ENCODE assay signal across 19 cellular contexts in genomic region chr5:59321631-59322030, GRCh38.
"Had no signal": no experiment of that assay in that cellular context is flagged by ENCODE, and none has a peak within 500 bp of the region (broad histone marks: within the 10 kb centered on the region; RNA-seq: fewer than 3 reads in every experiment).

No MANE protein-coding gene starts in this region.

- ATAC-seq: activated T-cell treated with anti-CD3 and anti-CD28 coated beads, Interleukin-2, amount 50 U/mL, for 72 hours; body of pancreas; foreskin keratinocyte; stimulated activated naive CD8-positive, alpha-beta T cell treated with anti-CD3 and anti-CD28 coated beads, Interleukin-15, Interleukin-2, amounts not matched to agents 100 U/mL and 50 U/mL, for 24 hours; T-helper 17 cell had no signal

- DNase-seq: activated CD4-positive, alpha-beta memory T cell treated with anti-CD3 and anti-CD28 coated beads, Interleukin-2, amount 10 ng/mL, durations not matched to agents 7 days and 5 days; activated CD4-positive, alpha-beta T cell treated with anti-CD3 and anti-CD28 coated beads for 48 hours; activated CD4-positive, CD25-positive, alpha-beta regulatory T cell; activated effector memory CD4-positive, alpha-beta T cell treated with Interleukin-2 at 50 U/mL for 16 hours; activated naive CD4-positive, alpha-beta T cell treated with anti-CD3 and anti-CD28 coated beads for 36 hours; activated naive CD8-positive, alpha-beta T cell treated with anti-CD3 and anti-CD28 coated beads, Interleukin-2, amount 10 ng/mL, durations not matched to agents 7 days and 5 days; activated T-cell treated with anti-CD3 and anti-CD28 coated beads, Interleukin-2, amount 50 U/mL, for 72 hours; amygdala; body of pancreas; caudate nucleus; effector memory CD4-positive, alpha-beta T cell; foreskin keratinocyte; glutamatergic neuron; hypothalamus; occipital lobe; stimulated activated CD4-positive, alpha-beta T cell treated with anti-CD3 and anti-CD28 coated beads, Interleukin-4, amount 100 ng/mL, for 24 hours; stimulated activated naive CD8-positive, alpha-beta T cell treated with anti-CD3 and anti-CD28 coated beads, Interleukin-15, Interleukin-2, amounts not matched to agents 100 U/mL and 50 U/mL, for 24 hours; T-helper 17 cell; thyroid gland had no signal

- H3K36me3 ChIP-seq: thyroid gland had no signal

- H3K27me3 ChIP-seq: body of pancreas, foreskin keratinocyte, thyroid gland had no signal

- H3K27ac ChIP-seq: body of pancreas, foreskin keratinocyte, thyroid gland had no signal

- H3K4me3 ChIP-seq: body of pancreas, thyroid gland had no signal

- H3K4me1 ChIP-seq: body of pancreas had no signal

- H3K9me3 ChIP-seq: body of pancreas, thyroid gland had no signal
